In the genomic region with DNA sequence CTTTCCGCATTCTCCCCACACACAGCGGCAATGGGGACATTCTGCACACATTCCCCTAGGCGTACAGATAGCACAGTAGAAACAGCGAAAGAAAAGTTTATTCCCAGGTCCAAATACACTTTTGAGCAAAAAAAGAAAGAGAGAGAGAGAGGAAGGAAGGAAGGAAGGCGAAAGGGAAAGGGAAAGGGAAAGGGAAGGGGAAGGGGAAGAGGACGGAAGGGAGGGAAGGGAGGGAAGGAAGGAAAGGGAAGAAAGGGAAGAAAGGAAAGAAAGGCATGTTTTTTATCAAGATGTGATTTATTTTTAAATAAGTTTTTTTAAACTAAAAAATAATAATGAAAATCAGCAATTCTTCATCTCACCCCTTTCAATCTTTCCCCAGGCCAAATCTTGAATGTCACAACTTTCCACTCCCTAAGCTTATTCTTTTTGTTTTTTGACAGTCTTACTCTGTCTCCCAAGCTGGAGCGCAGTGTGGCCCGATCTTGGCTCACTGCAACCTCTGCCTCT, we compare ENCODE assay signal across 27 cellular contexts.
"Had no signal": no experiment of that assay in that cellular context is flagged by ENCODE, and none has a peak within 500 bp of the region (broad histone marks: within the 10 kb centered on the region; RNA-seq: fewer than 3 reads in every experiment).

No MANE protein-coding gene starts in this region.

- DNase-seq: dermis blood vessel endothelial cell; dorsolateral prefrontal cortex; effector CD4-positive, alpha-beta T cell; effector memory CD4-positive, alpha-beta T cell; erythroblast; esophagus squamous epithelium; foreskin fibroblast; foreskin melanocyte; gastrocnemius medialis; glutamatergic neuron; heart right ventricle; hippocampal formation; left cardiac atrium; left lung; left ventricle myocardium superior; lower lobe of right lung; mesenchymal stem cell; mucosa of descending colon; naive B cell had no signal

- H3K27ac ChIP-seq: coronary artery, dorsolateral prefrontal cortex, epithelial cell of prostate, esophagus squamous epithelium, gastrocnemius medialis, heart right ventricle, left lung, lower lobe of right lung had no signal

- H3K36me3 Mint-ChIP-seq: mesothelial cell of epicardium, naive B cell had no signal

- FAIRE-seq: colon, endometrium, islet of Langerhans, keratinocyte had no signal

- H3K4me1 Mint-ChIP-seq: naive B cell had no signal

- H3K9me3 ChIP-seq: esophagus squamous epithelium, gastrocnemius medialis, heart right ventricle, left lung, lower lobe of right lung, mucosa of descending colon had no signal

- H3K4me3 Mint-ChIP-seq: mesothelial cell of epicardium, naive B cell had no signal

- H3K36me3 ChIP-seq: esophagus squamous epithelium, gastrocnemius medialis, heart right ventricle, left lung, lower lobe of right lung had no signal

- H3K27ac Mint-ChIP-seq: mesothelial cell of epicardium had no signal

- H3K4me3 ChIP-seq: coronary artery, dorsolateral prefrontal cortex, esophagus squamous epithelium, gastrocnemius medialis, heart right ventricle, left lung, lower lobe of right lung, mucosa of descending colon had no signal

- ATAC-seq: esophagus mucosa, gastrocnemius medialis, heart right ventricle, left lung, left ventricle myocardium superior, lower lobe of right lung, mucosa of descending colon had no signal

- H3K4me1 ChIP-seq: esophagus squamous epithelium, gastrocnemius medialis, left lung, lower lobe of right lung had no signal

- H3K27me3 ChIP-seq: dorsolateral prefrontal cortex, esophagus squamous epithelium, gastrocnemius medialis, heart right ventricle, left lung had no signal
